ENCODE assay signal across 1 cellular context in the genomic region with DNA sequence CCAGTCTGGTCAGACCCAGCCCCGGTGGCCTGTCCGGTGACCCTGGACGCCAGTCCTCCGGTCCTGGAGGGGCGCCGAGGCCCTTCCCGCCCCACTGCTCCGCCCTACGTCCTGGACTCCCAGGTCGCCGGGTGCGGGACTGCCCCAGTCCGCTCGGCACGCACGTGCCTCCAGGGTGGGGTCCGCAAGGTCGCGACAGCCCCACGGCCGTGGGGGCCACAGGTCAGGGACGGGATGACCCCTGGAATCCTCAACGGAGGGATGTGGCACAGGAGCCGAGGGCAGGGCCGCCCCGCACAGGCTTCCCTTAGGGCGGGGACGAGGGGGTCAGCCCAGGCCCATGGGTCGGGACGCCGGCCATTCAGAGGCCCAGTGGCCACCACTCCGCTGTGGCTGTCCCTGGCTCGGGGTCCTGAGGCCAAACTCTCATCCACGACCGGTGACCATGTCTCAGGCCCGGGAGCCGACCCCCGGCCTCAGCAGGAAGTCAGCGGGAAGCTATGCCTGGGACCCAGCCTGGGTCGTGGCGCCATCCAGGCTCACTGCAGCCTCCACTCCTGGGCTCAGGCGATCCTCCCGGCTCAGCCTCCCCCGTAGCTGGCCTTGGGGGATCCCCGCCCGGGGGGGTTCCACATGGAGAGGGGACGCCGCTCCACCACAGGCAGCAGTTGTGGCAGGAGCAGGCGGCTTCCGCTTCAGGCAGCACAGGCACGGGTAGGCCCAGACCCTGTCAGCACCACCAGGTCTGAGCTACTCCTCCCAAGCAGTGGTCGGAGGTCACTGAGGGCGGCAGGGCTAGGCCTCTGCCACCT.
TF ChIP-seq lines count a peak whose summit lies in the region.

No MANE protein-coding gene starts in this region.

TF ChIP-seq in WTC11, 78 proteins besides CTCF, POLR2A, EP300 and RAD21 (continued from another document):
- TF ChIP-seq, protein P1, sequence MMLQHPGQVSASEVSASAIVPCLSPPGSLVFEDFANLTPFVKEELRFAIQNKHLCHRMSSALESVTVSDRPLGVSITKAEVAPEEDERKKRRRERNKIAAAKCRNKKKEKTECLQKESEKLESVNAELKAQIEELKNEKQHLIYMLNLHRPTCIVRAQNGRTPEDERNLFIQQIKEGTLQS (CRISPR knock-in tag; conservative IDR thresholded peaks at IDR 0.05): no peak
- TF ChIP-seq, protein P2, sequence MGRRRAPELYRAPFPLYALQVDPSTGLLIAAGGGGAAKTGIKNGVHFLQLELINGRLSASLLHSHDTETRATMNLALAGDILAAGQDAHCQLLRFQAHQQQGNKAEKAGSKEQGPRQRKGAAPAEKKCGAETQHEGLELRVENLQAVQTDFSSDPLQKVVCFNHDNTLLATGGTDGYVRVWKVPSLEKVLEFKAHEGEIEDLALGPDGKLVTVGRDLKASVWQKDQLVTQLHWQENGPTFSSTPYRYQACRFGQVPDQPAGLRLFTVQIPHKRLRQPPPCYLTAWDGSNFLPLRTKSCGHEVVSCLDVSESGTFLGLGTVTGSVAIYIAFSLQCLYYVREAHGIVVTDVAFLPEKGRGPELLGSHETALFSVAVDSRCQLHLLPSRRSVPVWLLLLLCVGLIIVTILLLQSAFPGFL (CRISPR knock-in tag; IDR thresholded peaks at IDR 0.05; ENCODE audit: borderline replicate concordance): no peak
- TF ChIP-seq ZNF121 (CRISPR knock-in tag; IDR thresholded peaks at IDR 0.05) (no peak), ZNF263 (CRISPR knock-in tag; IDR thresholded peaks at IDR 0.05; ENCODE audit: low read depth) (0 out of 2 replicates have a peak, but pooled peaks have one; percentile 2), ZNF219 (CRISPR knock-in tag; IDR thresholded peaks at IDR 0.05; ENCODE audit: borderline replicate concordance) (no peak), AFF4 (CRISPR knock-in tag; IDR thresholded peaks at IDR 0.05; ENCODE audit: borderline replicate concordance) (0 out of 2 replicates have a peak, but pooled peaks have one; percentile 74), CREB1 (CRISPR knock-in tag; IDR thresholded peaks at IDR 0.05) (0 out of 2 replicates have a peak, but pooled peaks have one; percentile 33), E2F5 (CRISPR knock-in tag; IDR thresholded peaks at IDR 0.05) (0 out of 2 replicates have a peak, but pooled peaks have one; percentile 40), ZNF317 (CRISPR knock-in tag; IDR thresholded peaks at IDR 0.05; ENCODE audit: borderline replicate concordance, low read depth) (no peak), E2F1 (CRISPR knock-in tag; IDR thresholded peaks at IDR 0.05) (peak; percentile 80; the same call in 1 of the 2 replicates), FOXK1 (CRISPR knock-in tag; IDR thresholded peaks at IDR 0.05) (no peak; the same call in 1 of the 2 replicates), GRHL2 (CRISPR knock-in tag; IDR thresholded peaks at IDR 0.05; ENCODE audit: insufficient replicate concordance, severe bottlenecking) (no peak)
- TF ChIP-seq, protein P3, sequence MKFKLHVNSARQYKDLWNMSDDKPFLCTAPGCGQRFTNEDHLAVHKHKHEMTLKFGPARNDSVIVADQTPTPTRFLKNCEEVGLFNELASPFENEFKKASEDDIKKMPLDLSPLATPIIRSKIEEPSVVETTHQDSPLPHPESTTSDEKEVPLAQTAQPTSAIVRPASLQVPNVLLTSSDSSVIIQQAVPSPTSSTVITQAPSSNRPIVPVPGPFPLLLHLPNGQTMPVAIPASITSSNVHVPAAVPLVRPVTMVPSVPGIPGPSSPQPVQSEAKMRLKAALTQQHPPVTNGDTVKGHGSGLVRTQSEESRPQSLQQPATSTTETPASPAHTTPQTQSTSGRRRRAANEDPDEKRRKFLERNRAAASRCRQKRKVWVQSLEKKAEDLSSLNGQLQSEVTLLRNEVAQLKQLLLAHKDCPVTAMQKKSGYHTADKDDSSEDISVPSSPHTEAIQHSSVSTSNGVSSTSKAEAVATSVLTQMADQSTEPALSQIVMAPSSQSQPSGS (CRISPR knock-in tag; IDR thresholded peaks at IDR 0.05; ENCODE audit: borderline replicate concordance, low read depth): no peak
- TF ChIP-seq, protein P4, sequence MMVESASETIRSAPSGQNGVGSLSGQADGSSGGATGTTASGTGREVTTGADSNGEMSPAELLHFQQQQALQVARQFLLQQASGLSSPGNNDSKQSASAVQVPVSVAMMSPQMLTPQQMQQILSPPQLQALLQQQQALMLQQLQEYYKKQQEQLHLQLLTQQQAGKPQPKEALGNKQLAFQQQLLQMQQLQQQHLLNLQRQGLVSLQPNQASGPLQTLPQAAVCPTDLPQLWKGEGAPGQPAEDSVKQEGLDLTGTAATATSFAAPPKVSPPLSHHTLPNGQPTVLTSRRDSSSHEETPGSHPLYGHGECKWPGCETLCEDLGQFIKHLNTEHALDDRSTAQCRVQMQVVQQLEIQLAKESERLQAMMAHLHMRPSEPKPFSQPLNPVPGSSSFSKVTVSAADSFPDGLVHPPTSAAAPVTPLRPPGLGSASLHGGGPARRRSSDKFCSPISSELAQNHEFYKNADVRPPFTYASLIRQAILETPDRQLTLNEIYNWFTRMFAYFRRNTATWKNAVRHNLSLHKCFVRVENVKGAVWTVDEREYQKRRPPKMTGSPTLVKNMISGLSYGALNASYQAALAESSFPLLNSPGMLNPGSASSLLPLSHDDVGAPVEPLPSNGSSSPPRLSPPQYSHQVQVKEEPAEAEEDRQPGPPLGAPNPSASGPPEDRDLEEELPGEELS (CRISPR knock-in tag; IDR thresholded peaks at IDR 0.05): 0 out of 2 replicates have a peak, but pooled peaks have one; percentile 19
- TF ChIP-seq, protein P5, sequence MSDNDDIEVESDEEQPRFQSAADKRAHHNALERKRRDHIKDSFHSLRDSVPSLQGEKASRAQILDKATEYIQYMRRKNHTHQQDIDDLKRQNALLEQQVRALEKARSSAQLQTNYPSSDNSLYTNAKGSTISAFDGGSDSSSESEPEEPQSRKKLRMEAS (CRISPR knock-in tag; IDR thresholded peaks at IDR 0.05): peak; percentile 82
